ENCODE assay signal across 1 cellular context in genomic region chr7:12687213-12688171, GRCh38.
TF ChIP-seq lines count a peak whose summit lies in the region.

A gene with protein sequence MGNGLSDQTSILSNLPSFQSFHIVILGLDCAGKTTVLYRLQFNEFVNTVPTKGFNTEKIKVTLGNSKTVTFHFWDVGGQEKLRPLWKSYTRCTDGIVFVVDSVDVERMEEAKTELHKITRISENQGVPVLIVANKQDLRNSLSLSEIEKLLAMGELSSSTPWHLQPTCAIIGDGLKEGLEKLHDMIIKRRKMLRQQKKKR (plus strand): TSS chr7:12687633. CDS start chr7:12688255, 622 bp downstream.

TF ChIP-seq in K562, 482 proteins besides CTCF, POLR2A, EP300 and RAD21 (continued from another document and continues in another):
- TF ChIP-seq KHSRP (IDR thresholded peaks at IDR 0.05) = no peak
- TF ChIP-seq, protein P1, sequence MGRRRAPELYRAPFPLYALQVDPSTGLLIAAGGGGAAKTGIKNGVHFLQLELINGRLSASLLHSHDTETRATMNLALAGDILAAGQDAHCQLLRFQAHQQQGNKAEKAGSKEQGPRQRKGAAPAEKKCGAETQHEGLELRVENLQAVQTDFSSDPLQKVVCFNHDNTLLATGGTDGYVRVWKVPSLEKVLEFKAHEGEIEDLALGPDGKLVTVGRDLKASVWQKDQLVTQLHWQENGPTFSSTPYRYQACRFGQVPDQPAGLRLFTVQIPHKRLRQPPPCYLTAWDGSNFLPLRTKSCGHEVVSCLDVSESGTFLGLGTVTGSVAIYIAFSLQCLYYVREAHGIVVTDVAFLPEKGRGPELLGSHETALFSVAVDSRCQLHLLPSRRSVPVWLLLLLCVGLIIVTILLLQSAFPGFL (CRISPR knock-in tag; IDR thresholded peaks at IDR 0.05) = 0 out of 2 replicates have a peak, but pooled peaks have one; percentile 50
- TF ChIP-seq SMARCA5 (IDR thresholded peaks at IDR 0.05) = no peak
- TF ChIP-seq E2F8 (IDR thresholded peaks at IDR 0.05; ENCODE audit: low read depth, partially characterized antibody) = no peak
- peak; percentile 75 for TF ChIP-seq EHMT2 (IDR thresholded peaks at IDR 0.05)
- TF ChIP-seq BCL6 (CRISPR knock-in tag; IDR thresholded peaks at IDR 0.05) = no peak
- TF ChIP-seq, protein P2, sequence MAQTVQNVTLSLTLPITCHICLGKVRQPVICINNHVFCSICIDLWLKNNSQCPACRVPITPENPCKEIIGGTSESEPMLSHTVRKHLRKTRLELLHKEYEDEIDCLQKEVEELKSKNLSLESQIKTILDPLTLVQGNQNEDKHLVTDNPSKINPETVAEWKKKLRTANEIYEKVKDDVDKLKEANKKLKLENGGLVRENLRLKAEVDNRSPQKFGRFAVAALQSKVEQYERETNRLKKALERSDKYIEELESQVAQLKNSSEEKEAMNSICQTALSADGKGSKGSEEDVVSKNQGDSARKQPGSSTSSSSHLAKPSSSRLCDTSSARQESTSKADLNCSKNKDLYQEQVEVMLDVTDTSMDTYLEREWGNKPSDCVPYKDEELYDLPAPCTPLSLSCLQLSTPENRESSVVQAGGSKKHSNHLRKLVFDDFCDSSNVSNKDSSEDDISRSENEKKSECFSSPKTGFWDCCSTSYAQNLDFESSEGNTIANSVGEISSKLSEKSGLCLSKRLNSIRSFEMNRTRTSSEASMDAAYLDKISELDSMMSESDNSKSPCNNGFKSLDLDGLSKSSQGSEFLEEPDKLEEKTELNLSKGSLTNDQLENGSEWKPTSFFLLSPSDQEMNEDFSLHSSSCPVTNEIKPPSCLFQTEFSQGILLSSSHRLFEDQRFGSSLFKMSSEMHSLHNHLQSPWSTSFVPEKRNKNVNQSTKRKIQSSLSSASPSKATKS (CRISPR knock-in tag; IDR thresholded peaks at IDR 0.05) = no peak
- peak; percentile 98 for TF ChIP-seq TBP (optimal IDR thresholded peaks at IDR 0.05; ENCODE audit: low read depth, low read length)
- TF ChIP-seq CREB1 (IDR thresholded peaks at IDR 0.05) = peak; percentile 54; the same call in 1 of the 2 replicates
- no peak for TF ChIP-seq CREB1 (CRISPR knock-in tag; IDR thresholded peaks at IDR 0.05)
- TF ChIP-seq L3MBTL2 (IDR thresholded peaks at IDR 0.05) = no peak
- TF ChIP-seq PCBP1 (IDR thresholded peaks at IDR 0.05; ENCODE audit: low read depth, low read length, poor library complexity, severe bottlenecking) = peak; percentile 70
- peak; percentile 6 for TF ChIP-seq ZFP36 (IDR thresholded peaks at IDR 0.05; ENCODE audit: low read depth, low read length, partially characterized antibody)
- peak; percentile 81 for TF ChIP-seq POLR2G (IDR thresholded peaks at IDR 0.05; ENCODE audit: low read depth, low read length)
- no peak for TF ChIP-seq CLOCK (CRISPR knock-in tag; IDR thresholded peaks at IDR 0.05; ENCODE audit: borderline replicate concordance)
- no peak for TF ChIP-seq ZNF444 (CRISPR knock-in tag; IDR thresholded peaks at IDR 0.05)
- TF ChIP-seq SAFB (IDR thresholded peaks at IDR 0.05; ENCODE audit: borderline replicate concordance, low read depth, low read length) = no peak
- TF ChIP-seq TAF1 (IDR thresholded peaks at IDR 0.05; ENCODE audit: control insufficient read depth, extremely low read depth, insufficient read depth, low read length, severe bottlenecking) = peak; percentile 100
- TF ChIP-seq HIVEP1 (CRISPR knock-in tag; IDR thresholded peaks at IDR 0.05) = no peak
- TF ChIP-seq BHLHE40 (IDR thresholded peaks at IDR 0.05; ENCODE audit: low read length) = peak; percentile 79
- peak; percentile 34 for TF ChIP-seq MAFK (IDR thresholded peaks at IDR 0.05; ENCODE audit: low read length)
- TF ChIP-seq, protein P3, sequence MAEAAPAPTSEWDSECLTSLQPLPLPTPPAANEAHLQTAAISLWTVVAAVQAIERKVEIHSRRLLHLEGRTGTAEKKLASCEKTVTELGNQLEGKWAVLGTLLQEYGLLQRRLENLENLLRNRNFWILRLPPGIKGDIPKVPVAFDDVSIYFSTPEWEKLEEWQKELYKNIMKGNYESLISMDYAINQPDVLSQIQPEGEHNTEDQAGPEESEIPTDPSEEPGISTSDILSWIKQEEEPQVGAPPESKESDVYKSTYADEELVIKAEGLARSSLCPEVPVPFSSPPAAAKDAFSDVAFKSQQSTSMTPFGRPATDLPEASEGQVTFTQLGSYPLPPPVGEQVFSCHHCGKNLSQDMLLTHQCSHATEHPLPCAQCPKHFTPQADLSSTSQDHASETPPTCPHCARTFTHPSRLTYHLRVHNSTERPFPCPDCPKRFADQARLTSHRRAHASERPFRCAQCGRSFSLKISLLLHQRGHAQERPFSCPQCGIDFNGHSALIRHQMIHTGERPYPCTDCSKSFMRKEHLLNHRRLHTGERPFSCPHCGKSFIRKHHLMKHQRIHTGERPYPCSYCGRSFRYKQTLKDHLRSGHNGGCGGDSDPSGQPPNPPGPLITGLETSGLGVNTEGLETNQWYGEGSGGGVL (CRISPR knock-in tag; IDR thresholded peaks at IDR 0.05) = no peak
- TF ChIP-seq ZNF785 (CRISPR knock-in tag; IDR thresholded peaks at IDR 0.05) = no peak
- TF ChIP-seq ARID2 (IDR thresholded peaks at IDR 0.05) = no peak
- TF ChIP-seq ARID3A (IDR thresholded peaks at IDR 0.05; ENCODE audit: borderline replicate concordance, low read depth, low read length) = no peak; the same call in 1 of the 2 replicates
- no peak for TF ChIP-seq ZNF41 (CRISPR knock-in tag; conservative IDR thresholded peaks at IDR 0.05)
- TF ChIP-seq, protein P4, sequence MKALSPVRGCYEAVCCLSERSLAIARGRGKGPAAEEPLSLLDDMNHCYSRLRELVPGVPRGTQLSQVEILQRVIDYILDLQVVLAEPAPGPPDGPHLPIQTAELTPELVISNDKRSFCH (CRISPR knock-in tag; IDR thresholded peaks at IDR 0.05) = no peak
- TF ChIP-seq, protein P4 (tag; IDR thresholded peaks at IDR 0.05) = no peak
- peak; percentile 77 for TF ChIP-seq DACH1 (IDR thresholded peaks at IDR 0.05; ENCODE audit: partially characterized antibody)
- no peak; the same call in none of the 2 replicates for TF ChIP-seq SIN3B (IDR thresholded peaks at IDR 0.05; ENCODE audit: low read depth)
- no peak for TF ChIP-seq ZC3H11A (IDR thresholded peaks at IDR 0.05; ENCODE audit: low read depth, low read length)
- TF ChIP-seq SNRNP70 (optimal IDR thresholded peaks at IDR 0.05; ENCODE audit: low read depth, low read length) = no peak
- no peak for TF ChIP-seq ZNF830 (CRISPR knock-in tag; IDR thresholded peaks at IDR 0.05)
- peak; percentile 78 for TF ChIP-seq CTBP1 (IDR thresholded peaks at IDR 0.05; ENCODE audit: borderline replicate concordance)
- no peak; the same call in 1 of the 2 replicates for TF ChIP-seq ZNF197 (CRISPR knock-in tag; IDR thresholded peaks at IDR 0.05; ENCODE audit: low read depth)
- TF ChIP-seq JUNB (CRISPR knock-in tag; conservative IDR thresholded peaks at IDR 0.05) = no peak
- TF ChIP-seq KDM5B (IDR thresholded peaks at IDR 0.05; ENCODE audit: insufficient replicate concordance, low read depth, low read length) = peak; percentile 99
- peak in 1 of 2 experiments; percentile 91; a peak in 2 of 3 replicates for TF ChIP-seq CBX3 (IDR thresholded peaks at IDR 0.05; ENCODE audit: borderline replicate concordance in 1 of 2, low read length in 2 of 2)
- TF ChIP-seq TOE1 (IDR thresholded peaks at IDR 0.05; ENCODE audit: borderline replicate concordance) = peak; percentile 69; the same call in 1 of the 2 replicates
- TF ChIP-seq TOE1 (CRISPR knock-in tag; IDR thresholded peaks at IDR 0.05; ENCODE audit: borderline replicate concordance, low read depth) = 0 out of 2 replicates have a peak, but pooled peaks have one; percentile 61
- TF ChIP-seq HMG20B (CRISPR knock-in tag; IDR thresholded peaks at IDR 0.05) = no peak
- TF ChIP-seq SMARCE1 (IDR thresholded peaks at IDR 0.05) = peak; percentile 64
- no peak for TF ChIP-seq MEF2D (tag; conservative IDR thresholded peaks at IDR 0.05; ENCODE audit: low read depth)
- TF ChIP-seq RBM22 (IDR thresholded peaks at IDR 0.05; ENCODE audit: low read depth, low read length, poor library complexity, severe bottlenecking) = no peak
- TF ChIP-seq, protein P5, sequence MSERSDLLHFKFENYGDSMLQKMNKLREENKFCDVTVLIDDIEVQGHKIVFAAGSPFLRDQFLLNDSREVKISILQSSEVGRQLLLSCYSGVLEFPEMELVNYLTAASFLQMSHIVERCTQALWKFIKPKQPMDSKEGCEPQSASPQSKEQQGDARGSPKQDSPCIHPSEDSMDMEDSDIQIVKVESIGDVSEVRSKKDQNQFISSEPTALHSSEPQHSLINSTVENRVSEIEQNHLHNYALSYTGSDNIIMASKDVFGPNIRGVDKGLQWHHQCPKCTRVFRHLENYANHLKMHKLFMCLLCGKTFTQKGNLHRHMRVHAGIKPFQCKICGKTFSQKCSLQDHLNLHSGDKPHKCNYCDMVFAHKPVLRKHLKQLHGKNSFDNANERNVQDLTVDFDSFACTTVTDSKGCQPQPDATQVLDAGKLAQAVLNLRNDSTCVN (CRISPR knock-in tag; IDR thresholded peaks at IDR 0.05) = peak; percentile 54; the same call in 1 of the 2 replicates
- no peak for TF ChIP-seq PATZ1 (CRISPR knock-in tag; IDR thresholded peaks at IDR 0.05; ENCODE audit: borderline replicate concordance)
- TF ChIP-seq, protein P6, sequence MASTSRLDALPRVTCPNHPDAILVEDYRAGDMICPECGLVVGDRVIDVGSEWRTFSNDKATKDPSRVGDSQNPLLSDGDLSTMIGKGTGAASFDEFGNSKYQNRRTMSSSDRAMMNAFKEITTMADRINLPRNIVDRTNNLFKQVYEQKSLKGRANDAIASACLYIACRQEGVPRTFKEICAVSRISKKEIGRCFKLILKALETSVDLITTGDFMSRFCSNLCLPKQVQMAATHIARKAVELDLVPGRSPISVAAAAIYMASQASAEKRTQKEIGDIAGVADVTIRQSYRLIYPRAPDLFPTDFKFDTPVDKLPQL (IDR thresholded peaks at IDR 0.05; ENCODE audit: extremely low read depth, insufficient read length) = peak; percentile 82
- no peak for TF ChIP-seq KLF1 (tag; IDR thresholded peaks at IDR 0.05)
- peak; percentile 87 for TF ChIP-seq RBFOX2 (IDR thresholded peaks at IDR 0.05; ENCODE audit: low read depth, low read length)
- no peak for TF ChIP-seq BMI1 (IDR thresholded peaks at IDR 0.05; ENCODE audit: low read length)
- no peak for TF ChIP-seq KAT2B (IDR thresholded peaks at IDR 0.05; ENCODE audit: low read depth, low read length)
- TF ChIP-seq ZNF3 (CRISPR knock-in tag; IDR thresholded peaks at IDR 0.05) = no peak
